In genomic region chr11:91538065-91538464, GRCh38 we compare ENCODE assay signal across 27 cellular contexts.
"Had no signal": no experiment of that assay in that cellular context is flagged by ENCODE, and none has a peak within 500 bp of the region (broad histone marks: within the 10 kb centered on the region; RNA-seq: fewer than 3 reads in every experiment).

No MANE protein-coding gene starts in this region.

- H2AFZ ChIP-seq: hepatocyte had no signal

- H3K36me3 ChIP-seq: colonic mucosa, esophagus muscularis mucosa, esophagus squamous epithelium, gastrocnemius medialis, gastroesophageal sphincter, heart left ventricle, heart right ventricle had no signal

- H3K9me3 ChIP-seq: colonic mucosa, esophagus squamous epithelium, gastrocnemius medialis, gastroesophageal sphincter had no signal

- ATAC-seq: effector memory CD8-positive, alpha-beta T cell; esophagus mucosa; foreskin keratinocyte; gastrocnemius medialis; gastroesophageal sphincter; heart left ventricle; heart right ventricle had no signal

- H3K4me3 ChIP-seq: colonic mucosa, coronary artery, dorsolateral prefrontal cortex, esophagus muscularis mucosa, esophagus squamous epithelium, gastrocnemius medialis, gastroesophageal sphincter, heart left ventricle, heart right ventricle, hepatocyte had no signal

- FAIRE-seq: endothelial cell of umbilical vein, frontal cortex had no signal

- H3K27me3 ChIP-seq: colonic mucosa, dorsolateral prefrontal cortex, esophagus muscularis mucosa, esophagus squamous epithelium, foreskin keratinocyte, gastrocnemius medialis, gastroesophageal sphincter, heart left ventricle, heart right ventricle, hepatocyte had no signal

- DNase-seq: colonic mucosa; cortex of kidney; dermis blood vessel endothelial cell; dorsolateral prefrontal cortex; effector CD4-positive, alpha-beta T cell; effector CD8-positive, alpha-beta T cell; effector memory CD4-positive, alpha-beta T cell; effector memory CD8-positive, alpha-beta T cell; endodermal cell; erythroblast; esophagus squamous epithelium; foreskin fibroblast; foreskin keratinocyte; foreskin melanocyte; gastrocnemius medialis; glutamatergic neuron; head of caudate nucleus; heart left ventricle; heart right ventricle had no signal

- H3K79me2 ChIP-seq: hepatocyte had no signal

- H3K27ac ChIP-seq: colonic mucosa, coronary artery, dorsolateral prefrontal cortex, epithelial cell of prostate, esophagus muscularis mucosa, esophagus squamous epithelium, foreskin keratinocyte, gastrocnemius medialis, gastroesophageal sphincter, heart left ventricle, heart right ventricle, hepatocyte had no signal

- H3K4me2 ChIP-seq: hepatocyte had no signal

- H3K4me1 ChIP-seq: colonic mucosa, esophagus muscularis mucosa, esophagus squamous epithelium, foreskin keratinocyte, gastrocnemius medialis, gastroesophageal sphincter, heart left ventricle, heart right ventricle had no signal
